In the genomic region with DNA sequence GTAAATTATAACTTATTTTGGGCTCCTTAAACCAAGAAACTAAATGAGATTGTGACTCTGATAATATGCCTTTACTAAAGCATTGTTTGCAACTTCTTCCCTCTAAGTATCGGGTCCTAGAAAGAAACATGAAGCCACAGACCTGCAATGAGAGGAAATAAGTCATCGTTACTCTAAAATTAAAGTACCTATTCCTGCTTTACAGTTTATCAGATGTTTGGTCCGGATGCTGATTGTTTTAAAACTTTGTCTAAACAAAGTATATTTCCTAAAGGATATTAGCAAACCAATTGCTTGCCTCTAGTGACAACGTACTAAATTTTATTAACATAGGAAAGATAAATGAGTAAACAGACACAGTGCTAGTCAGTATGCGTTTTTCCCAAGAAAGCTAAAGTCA, we compare ENCODE assay signal across 1 cellular context.
TF ChIP-seq lines count a peak whose summit lies in the region.

No MANE protein-coding gene starts in this region.

TF ChIP-seq in IMR-90, 13 proteins besides CTCF, POLR2A, EP300 and RAD21 (continued from another document):
- TF ChIP-seq MAZ (IDR thresholded peaks at IDR 0.05; ENCODE audit: borderline replicate concordance, low read depth, low read length) (no peak), NFE2L2 (IDR thresholded peaks at IDR 0.05; ENCODE audit: low read depth, low read length) (no peak), MAFK (IDR thresholded peaks at IDR 0.05; ENCODE audit: low read depth, low read length) (no peak), MXI1 (IDR thresholded peaks at IDR 0.05; ENCODE audit: borderline replicate concordance, low read depth, low read length) (no peak), FOS (IDR thresholded peaks at IDR 0.05; ENCODE audit: low read depth, low read length) (no peak)
- TF ChIP-seq, protein P1, sequence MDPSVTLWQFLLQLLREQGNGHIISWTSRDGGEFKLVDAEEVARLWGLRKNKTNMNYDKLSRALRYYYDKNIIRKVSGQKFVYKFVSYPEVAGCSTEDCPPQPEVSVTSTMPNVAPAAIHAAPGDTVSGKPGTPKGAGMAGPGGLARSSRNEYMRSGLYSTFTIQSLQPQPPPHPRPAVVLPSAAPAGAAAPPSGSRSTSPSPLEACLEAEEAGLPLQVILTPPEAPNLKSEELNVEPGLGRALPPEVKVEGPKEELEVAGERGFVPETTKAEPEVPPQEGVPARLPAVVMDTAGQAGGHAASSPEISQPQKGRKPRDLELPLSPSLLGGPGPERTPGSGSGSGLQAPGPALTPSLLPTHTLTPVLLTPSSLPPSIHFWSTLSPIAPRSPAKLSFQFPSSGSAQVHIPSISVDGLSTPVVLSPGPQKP (IDR thresholded peaks at IDR 0.05; ENCODE audit: borderline replicate concordance, low read depth, low read length): no peak
- TF ChIP-seq, protein P2, sequence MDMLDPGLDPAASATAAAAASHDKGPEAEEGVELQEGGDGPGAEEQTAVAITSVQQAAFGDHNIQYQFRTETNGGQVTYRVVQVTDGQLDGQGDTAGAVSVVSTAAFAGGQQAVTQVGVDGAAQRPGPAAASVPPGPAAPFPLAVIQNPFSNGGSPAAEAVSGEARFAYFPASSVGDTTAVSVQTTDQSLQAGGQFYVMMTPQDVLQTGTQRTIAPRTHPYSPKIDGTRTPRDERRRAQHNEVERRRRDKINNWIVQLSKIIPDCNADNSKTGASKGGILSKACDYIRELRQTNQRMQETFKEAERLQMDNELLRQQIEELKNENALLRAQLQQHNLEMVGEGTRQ (IDR thresholded peaks at IDR 0.05; ENCODE audit: low read depth, low read length): no peak
TF ChIP-seq in IMR-90: peak in this region for 0.
